9 cellular contexts compared by ENCODE assay signal in the genomic region with DNA sequence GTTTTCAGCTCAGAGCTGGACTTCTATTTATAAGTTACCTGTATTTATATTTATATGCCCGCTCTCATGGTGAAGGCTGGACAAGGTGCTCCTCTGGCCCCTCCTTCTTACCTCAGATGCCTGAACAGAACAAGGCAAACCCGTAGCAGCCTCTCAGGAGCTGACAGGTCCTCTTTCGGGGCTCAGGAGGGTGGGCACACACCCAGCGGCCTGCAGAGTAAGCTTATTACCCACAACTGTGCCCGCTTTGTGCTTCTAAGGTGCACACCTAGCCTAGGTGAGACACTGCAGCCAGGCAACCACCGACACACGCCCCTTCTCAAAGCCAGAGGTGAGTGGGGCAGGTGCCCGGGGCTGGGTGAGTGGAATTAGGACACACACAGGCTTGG. TPM values are rescaled to one million over a fixed set of nuclear protein-coding genes. Genes with fewer than 3 reads are reported as not detected.
DNase-seq lines count a peak whose midpoint lies in the region; ATAC-seq, FAIRE-seq and TF ChIP-seq lines count a peak whose summit lies in the region.
"Had no signal": no experiment of that assay in that cellular context is flagged by ENCODE, and none has a peak within 500 bp of the region (broad histone marks: within the 10 kb centered on the region; RNA-seq: fewer than 3 reads in every experiment).

No MANE protein-coding gene starts in this region.

- H3K4me1 ChIP-seq in IMR-90 (ENCODE audit: control insufficient read depth, insufficient read depth, low read length) = peaks cover 10% of the 10 kb centered on the region

- no CpG with 5 or more reads among the region's 8 CpGs for WGBS in IMR-90 (ENCODE audit: extremely low coverage in 2 of 2, insufficient read length in 1 of 2), 2 experiments

- H3K4me3 Mint-ChIP-seq in dendritic cell treated with granulocyte-macrophage colony-stimulating factor and Interleukin-4, amounts not matched to agents 40 ng/mL and 50 ng/mL, for 4 days = no peak overlapping the region
- no peak overlapping the region for H3K4me3 Mint-ChIP-seq in natural killer cell treated with Interleukin-12 subunit alpha and Interleukin-12 subunit beta and Interleukin-15 and Interleukin-18, amount 100 ng/mL, for 72 hours

- no peak overlapping the region for H4K91ac ChIP-seq in IMR-90 (ENCODE audit: insufficient read depth, low read depth, low read length)

- peaks cover 12% of the 10 kb centered on the region; the same call in 1 of the 2 replicates for H4K20me1 ChIP-seq in IMR-90 (ENCODE audit: insufficient read depth, low read length)

- H2BK120ac ChIP-seq in IMR-90 (ENCODE audit: low read depth, low read length) = peak overlapping the region; percentile 16

- H3K4ac ChIP-seq in IMR-90 (ENCODE audit: low read depth, low read length) = peak overlapping the region; percentile 72

- no peaks in the 10 kb centered on the region; the same call in 1 of the 2 replicates for H3K27me3 ChIP-seq in IMR-90 (ENCODE audit: control insufficient read depth, insufficient read depth, low read length)

- no peak overlapping the region for H3K9ac ChIP-seq in IMR-90 (ENCODE audit: low read depth, low read length)

- dilution Hi-C loops in IMR-90 (cut with HindIII; ENCODE audit: low sequenced_read_pairs, unreplicated experiment) = no loop called here

- H3K36me3 ChIP-seq in IMR-90 (ENCODE audit: control insufficient read depth, insufficient read depth, low read length) = peaks cover 18% of the 10 kb centered on the region

- peak overlapping the region; percentile 95 for H3K27ac Mint-ChIP-seq in dendritic cell treated with granulocyte-macrophage colony-stimulating factor and Interleukin-4, amounts not matched to agents 40 ng/mL and 50 ng/mL, for 4 days
- peak overlapping the region; percentile 43 to 69 for H3K27ac Mint-ChIP-seq in natural killer cell treated with Interleukin-12 subunit alpha and Interleukin-12 subunit beta and Interleukin-15 and Interleukin-18, amount 100 ng/mL, for 72 hours

- no peak overlapping the region for H2AFZ ChIP-seq in IMR-90 (replicated peaks; ENCODE audit: low read length, poor library complexity)

- no peak overlapping the region for H4K5ac ChIP-seq in IMR-90 (ENCODE audit: low read depth, low read length)

- H3K4me1 Mint-ChIP-seq in dendritic cell treated with granulocyte-macrophage colony-stimulating factor and Interleukin-4, amounts not matched to agents 40 ng/mL and 50 ng/mL, for 4 days (ENCODE audit: low read depth) = peaks cover 80% of the 10 kb centered on the region
- peaks cover 19 to 21% of the 10 kb centered on the region in 2 donors for H3K4me1 Mint-ChIP-seq in natural killer cell treated with Interleukin-12 subunit alpha and Interleukin-12 subunit beta and Interleukin-15 and Interleukin-18, amount 100 ng/mL, for 72 hours (ENCODE audit: low read depth in 2 of 2)

- TF ChIP-seq CTCF in 22Rv1 (IDR thresholded peaks at IDR 0.05) = peak; percentile 66
- TF ChIP-seq CTCF in IMR-90 (conservative IDR thresholded peaks at IDR 0.05; ENCODE audit: low read depth, low read length) = no peak
- TF ChIP-seq CTCF in coronary artery (IDR thresholded peaks at IDR 0.05) = no peak

- peak overlapping the region; percentile 53; the same call in 1 of the 2 replicates for H3K14ac ChIP-seq in IMR-90 (replicated peaks; ENCODE audit: low read depth, low read length)

- peaks cover 9 to 31% of the 10 kb centered on the region in 2 experiments for H3K79me1 ChIP-seq in IMR-90 (ENCODE audit: low read depth in 1 of 2, low read length in 2 of 2)

- POLR2A ChIA-PET in IMR-90 (lab: Charles Lee; ENCODE audit: unreplicated experiment) = interaction anchor here (0.9 to 1.0 kb wide), 2 partner anchors 11 to 58 kb away, joined by 3 to 4 read pairs; a partner anchor contains a TSS

- intact Hi-C loops in IMR-90 (cut with micrococcal nuclease) = loop anchor here (1.0 to 5.0 kb wide), 3 partner anchors 76 to 377 kb away; no protein-coding TSS in a partner anchor
- intact Hi-C loops in dendritic cell treated with granulocyte-macrophage colony-stimulating factor and Interleukin-4, amounts not matched to agents 40 ng/mL and 50 ng/mL, for 4 days (cut with micrococcal nuclease) = loop anchor here (2.0 to 10.0 kb wide), 2 partner anchors 92 to 260 kb away; a partner anchor contains a TSS

- TF ChIP-seq POLR2A in IMR-90 (IDR thresholded peaks at IDR 0.05; ENCODE audit: low read depth, low read length) = no peak
- TF ChIP-seq POLR2A in erythroblast (IDR thresholded peaks at IDR 0.05; ENCODE audit: low read length) = no peak

- no peak for TF ChIP-seq RAD21 in IMR-90 (IDR thresholded peaks at IDR 0.05; ENCODE audit: low read length)

- H2AK5ac ChIP-seq in IMR-90 (ENCODE audit: low read depth, low read length) = peak overlapping the region; percentile 51; the same call in 1 of the 2 replicates

- H3K56ac ChIP-seq in IMR-90 (ENCODE audit: extremely low read depth, insufficient read depth, low read length) = no peak overlapping the region

- H3K27ac ChIP-seq in 22Rv1 (peak overlapping the region; percentile 32; the same call in 1 of the 2 replicates), IMR-90 (ENCODE audit: insufficient read depth, low read length) (peak overlapping the region; percentile 16; the same call in 1 of the 2 replicates), coronary artery (peak overlapping the region in 1 of 2 donors; percentile 36)

- H4K8ac ChIP-seq in IMR-90 (ENCODE audit: low read depth in 2 of 2, low read length in 2 of 2) = peak overlapping the region in 1 of 2 experiments; percentile 17; a peak in 1 of 4 replicates

- no peak overlapping the region for H3K23ac ChIP-seq in IMR-90 (ENCODE audit: low read depth, low read length)

- peak overlapping the region; percentile 2 for H3K4me2 ChIP-seq in IMR-90 (ENCODE audit: low read depth, low read length)

- no peak for DNase-seq in IMR-90
- no peak for DNase-seq in natural killer cell treated with Interleukin-12 subunit alpha and Interleukin-12 subunit beta and Interleukin-15 and Interleukin-18, amount 100 ng/mL, for 72 hours (ENCODE audit: low spot score)
- no peak for DNase-seq in NOMO-1 treated with DMSO at 0.1 percent for 48 hours (lab: John Stamatoyannopoulos, UW; ENCODE audit: unreplicated experiment)
- no peak for DNase-seq in GM19239 (ENCODE audit: insufficient read length, low spot score)
- DNase-seq in coronary artery (ENCODE audit: low spot score) = no peak
- no peak for DNase-seq in erythroblast (lab: John Stamatoyannopoulos, UW)

- H2BK15ac ChIP-seq in IMR-90 (ENCODE audit: low read depth, low read length) = no peak overlapping the region

- no peak for ATAC-seq in IMR-90 (ENCODE audit: low read depth)
- ATAC-seq in natural killer cell treated with Interleukin-12 subunit alpha and Interleukin-12 subunit beta and Interleukin-15 and Interleukin-18, amount 100 ng/mL, for 72 hours = no peak

- no peaks in the 10 kb centered on the region for H3K9me3 Mint-ChIP-seq in dendritic cell treated with granulocyte-macrophage colony-stimulating factor and Interleukin-4, amounts not matched to agents 40 ng/mL and 50 ng/mL, for 4 days
- H3K9me3 Mint-ChIP-seq in natural killer cell treated with Interleukin-12 subunit alpha and Interleukin-12 subunit beta and Interleukin-15 and Interleukin-18, amount 100 ng/mL, for 72 hours = no peaks in the 10 kb centered on the region
- H3K9me3 Mint-ChIP-seq: CD4-positive, alpha-beta memory T cell had no signal

- BruUV-seq in IMR-90 (replicated peaks; lab: Mats Ljungman, UMichigan) = no TSS peak

- H3K4me3 ChIP-seq in IMR-90 (ENCODE audit: insufficient read depth, low read depth, low read length) = no peak overlapping the region
- H3K4me3 ChIP-seq in coronary artery = no peak overlapping the region

- peaks cover 6% of the 10 kb centered on the region; the same call in 1 of the 2 replicates for H3K9me1 ChIP-seq in IMR-90 (ENCODE audit: insufficient read depth, low read length)

- H2BK20ac ChIP-seq in IMR-90 (ENCODE audit: low read depth, low read length) = no peak overlapping the region

- peak overlapping the region; percentile 2 for H2AK9ac ChIP-seq in IMR-90 (replicated peaks; ENCODE audit: low read depth, low read length, poor library complexity)

- peak overlapping the region; percentile 12 for H2BK5ac ChIP-seq in IMR-90 (ENCODE audit: low read depth, low read length, poor library complexity, severe bottlenecking)

- CTCF ChIA-PET in IMR-90 (lab: Yijun Ruan, JAX) = interaction anchor here (0.5 to 0.7 kb wide), 5 partner anchors 14 to 328 kb away, joined by 3 to 5 read pairs (median 3); no protein-coding TSS in a partner anchor

- no peaks in the 10 kb centered on the region for H3K9me3 ChIP-seq in IMR-90 (ENCODE audit: control insufficient read depth, insufficient read depth, low read length)

- no peak for FAIRE-seq in GM19239 (lab: Jason Lieb, UNC)

- no peak overlapping the region for H3K18ac ChIP-seq in IMR-90 (ENCODE audit: low read depth, low read length)

- H3K36me3 Mint-ChIP-seq in dendritic cell treated with granulocyte-macrophage colony-stimulating factor and Interleukin-4, amounts not matched to agents 40 ng/mL and 50 ng/mL, for 4 days (ENCODE audit: low read depth) = peaks cover 53% of the 10 kb centered on the region
- no peaks in the 10 kb centered on the region for H3K36me3 Mint-ChIP-seq in natural killer cell treated with Interleukin-12 subunit alpha and Interleukin-12 subunit beta and Interleukin-15 and Interleukin-18, amount 100 ng/mL, for 72 hours

- H3K27me3 Mint-ChIP-seq in dendritic cell treated with granulocyte-macrophage colony-stimulating factor and Interleukin-4, amounts not matched to agents 40 ng/mL and 50 ng/mL, for 4 days = no peaks in the 10 kb centered on the region
- H3K27me3 Mint-ChIP-seq in natural killer cell treated with Interleukin-12 subunit alpha and Interleukin-12 subunit beta and Interleukin-15 and Interleukin-18, amount 100 ng/mL, for 72 hours = peaks cover 0 to 3% of the 10 kb centered on the region in 2 donors

- in situ Hi-C loops in IMR-90 (cut with MboI; ENCODE audit: low sequenced_read_pairs) = loop anchor here (5.0 kb wide), 1 partner anchor 87 kb away; a partner anchor contains a TSS

RNA-seq across cellular contexts. Expression of a gene that starts 5.3 kb away (rescaled TPM):
- 20.8 and 25.6 TPM in 2 replicates for total RNA-seq in IMR-90 (2012; rRNA removed)
- polyA plus RNA-seq in IMR-90 (2012; rRNA removed) = 51.8 and 55.1 TPM in 2 replicates
- polyA plus RNA-seq in IMR-90 (2012; cell fraction: cytosol; rRNA removed) = 41.4 and 62.6 TPM in 2 replicates
- polyA plus RNA-seq in IMR-90 (2012; cell fraction: nucleus; rRNA removed; ENCODE audit: low replicate concordance) = 48.8 and 49.1 TPM in 2 replicates
- 10 to 100 TPM; 27.8 to 28.7 TPM for total RNA-seq in natural killer cell treated with Interleukin-12 subunit alpha and Interleukin-12 subunit beta and Interleukin-15 and Interleukin-18, amount 100 ng/mL, for 72 hours

RNA-seq across cellular contexts. Expression of a gene that starts 7.9 kb away (rescaled TPM):
- total RNA-seq in IMR-90 (2012; rRNA removed) = 71.7 and 76.9 TPM in 2 replicates
- 42.3 and 49.3 TPM in 2 replicates for polyA plus RNA-seq in IMR-90 (2012; rRNA removed)
- 12.0 and 27.7 TPM in 2 replicates for polyA plus RNA-seq in IMR-90 (2012; cell fraction: cytosol; rRNA removed)
- 7.6 and 30.8 TPM in 2 replicates for polyA plus RNA-seq in IMR-90 (2012; cell fraction: nucleus; rRNA removed; ENCODE audit: low replicate concordance)
- 100 to 1,000 TPM; 119 to 137 TPM for total RNA-seq in natural killer cell treated with Interleukin-12 subunit alpha and Interleukin-12 subunit beta and Interleukin-15 and Interleukin-18, amount 100 ng/mL, for 72 hours

RNA-seq across cellular contexts. Expression of a gene that starts 25.2 kb away (rescaled TPM):
- under 0.01 TPM in 1 of 2 replicates, not detected in the other for total RNA-seq in IMR-90 (2012; rRNA removed)
- polyA plus RNA-seq in IMR-90 (2012; rRNA removed) = 0.03 and 0.07 TPM in 2 replicates
- polyA plus RNA-seq in IMR-90 (2012; cell fraction: cytosol; rRNA removed) = 0.06 and 0.10 TPM in 2 replicates
- polyA plus RNA-seq in IMR-90 (2012; cell fraction: nucleus; rRNA removed; ENCODE audit: low replicate concordance) = 0.08 and 0.10 TPM in 2 replicates
- not detected for total RNA-seq in natural killer cell treated with Interleukin-12 subunit alpha and Interleukin-12 subunit beta and Interleukin-15 and Interleukin-18, amount 100 ng/mL, for 72 hours

RNA-seq across cellular contexts. Expression of a gene that starts 58.6 kb away (rescaled TPM):
- 45.5 and 50.3 TPM in 2 replicates for total RNA-seq in IMR-90 (2012; rRNA removed)
- 46.4 and 56.5 TPM in 2 replicates for polyA plus RNA-seq in IMR-90 (2012; rRNA removed)
- polyA plus RNA-seq in IMR-90 (2012; cell fraction: cytosol; rRNA removed) = 41.3 and 45.2 TPM in 2 replicates
- polyA plus RNA-seq in IMR-90 (2012; cell fraction: nucleus; rRNA removed; ENCODE audit: low replicate concordance) = 22.1 and 29.8 TPM in 2 replicates
- 10 to 100 TPM; 55.6 to 81.9 TPM for total RNA-seq in natural killer cell treated with Interleukin-12 subunit alpha and Interleukin-12 subunit beta and Interleukin-15 and Interleukin-18, amount 100 ng/mL, for 72 hours
